Comparison of ENCODE assay signal across 25 cellular contexts in the genomic region with DNA sequence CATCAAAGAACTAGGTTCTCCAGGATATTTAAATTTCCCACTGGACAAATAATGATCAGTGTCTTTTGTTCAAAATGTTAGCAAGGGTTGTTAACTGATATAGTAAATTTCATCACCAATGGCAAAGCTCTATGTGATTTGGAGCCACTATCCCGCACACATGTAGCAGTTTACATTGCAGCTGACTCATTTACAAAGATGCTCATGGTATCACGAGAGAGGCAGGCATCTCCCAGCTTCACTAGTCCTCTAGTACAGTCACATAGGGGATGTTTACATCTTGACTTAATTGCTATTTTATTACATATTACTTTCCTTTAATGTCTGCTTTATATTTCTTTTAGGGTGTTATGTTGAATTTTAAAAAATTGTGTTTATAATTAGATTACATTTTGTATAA. TPM values are rescaled to one million over a fixed set of nuclear protein-coding genes. Genes with fewer than 3 reads are reported as not detected.
"Had no signal": no experiment of that assay in that cellular context is flagged by ENCODE, and none has a peak within 500 bp of the region (broad histone marks: within the 10 kb centered on the region; RNA-seq: fewer than 3 reads in every experiment).

No MANE protein-coding gene starts in this region.

- H3K36me3 ChIP-seq: left lung, lower lobe of right lung, ovary, right atrium auricular region, right lobe of liver, transverse colon, upper lobe of right lung had no signal

- H3K4me3 ChIP-seq: left lung, lower lobe of right lung, ovary, right atrium auricular region, right lobe of liver, smooth muscle cell, transverse colon, upper lobe of right lung had no signal

- DNase-seq: hypothalamus; immature natural killer cell; kidney; left colon; left lung; lower lobe of right lung; mammary epithelial cell; mesendoderm; naive B cell; natural killer cell; ovary; right lobe of liver; stimulated activated CD4-positive, alpha-beta T cell treated with anti-CD3 and anti-CD28 coated beads, Interleukin-1b, Interleukin-23, amount 100 ng/mL, for 48 hours; stimulated activated CD4-positive, alpha-beta T cell treated with anti-CD3 and anti-CD28 coated beads, Interleukin-2, amount 100 ng/mL, for 48 hours; stimulated activated CD4-positive, alpha-beta T cell treated with anti-CD3 and anti-CD28 coated beads, Interleukin-4, amount 100 ng/mL, for 4 hours; stimulated activated CD8-positive, alpha-beta memory T cell treated with anti-CD3 and anti-CD28 coated beads, Interleukin-4, amount 100 ng/mL, for 48 hours; stimulated activated naive CD4-positive, alpha-beta T cell treated with Interleukin-2 at 50 U/mL for 16 hours; stimulated activated naive CD8-positive, alpha-beta T cell treated with anti-CD3 and anti-CD28 coated beads, Interleukin-15, amount 100 ng/mL, for 72 hours; substantia nigra; transverse colon; upper lobe of right lung had no signal

- H3K4me2 ChIP-seq: smooth muscle cell had no signal

- H3K9me3 ChIP-seq: left lung, lower lobe of right lung, ovary, right atrium auricular region, right lobe of liver, transverse colon, upper lobe of right lung had no signal

- H3K4me1 ChIP-seq: left lung, lower lobe of right lung, right atrium auricular region, right lobe of liver, transverse colon, upper lobe of right lung had no signal

- H3K27me3 ChIP-seq: left lung, ovary, right atrium auricular region, right lobe of liver, transverse colon, upper lobe of right lung had no signal

- H3K27ac ChIP-seq: left lung, lower lobe of right lung, ovary, right atrium auricular region, right lobe of liver, transverse colon, upper lobe of right lung had no signal

RNA-seq across cellular contexts. Expression of gene KCNE4, which starts 30.7 kb away (rescaled TPM):
- total RNA-seq: natural killer cell, pulmonary artery endothelial cell had no signal
- polyA plus RNA-seq: immature natural killer cell, neural cell had no signal
